ENCODE assay signal across 1 cellular context in the genomic region with DNA sequence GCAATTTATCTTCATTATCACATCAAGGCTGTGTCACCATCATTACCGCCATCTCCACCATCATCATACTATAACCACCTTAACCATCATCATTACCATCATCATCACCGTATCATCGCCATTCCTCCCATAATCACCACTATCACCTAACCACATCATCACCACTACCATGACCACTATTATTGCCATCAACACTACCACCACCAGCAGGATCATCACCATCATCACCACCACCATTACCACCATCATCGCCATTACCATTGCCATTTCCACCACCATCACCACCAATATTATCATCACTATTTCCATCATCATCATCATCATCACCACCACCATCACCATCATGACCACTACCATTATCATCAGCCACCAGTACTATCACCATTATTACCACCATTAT.
TF ChIP-seq lines count a peak whose summit lies in the region.

No MANE protein-coding gene starts in this region.

TF ChIP-seq in H1, 55 proteins besides CTCF, POLR2A, EP300 and RAD21:
- TF ChIP-seq TCF12 (IDR thresholded peaks at IDR 0.05; ENCODE audit: low read depth, low read length), result no peak
- TF ChIP-seq CTBP2 (IDR thresholded peaks at IDR 0.05; ENCODE audit: borderline replicate concordance, insufficient read depth, insufficient read length, low read length), result no peak
- no peak for TF ChIP-seq SAP30 (IDR thresholded peaks at IDR 0.05; ENCODE audit: insufficient read depth, insufficient replicate concordance, low read length)
- TF ChIP-seq RFX5 (IDR thresholded peaks at IDR 0.05; ENCODE audit: borderline replicate concordance, low read depth, low read length), result no peak
- no peak for TF ChIP-seq ZNF274 (IDR thresholded peaks at IDR 0.05; ENCODE audit: borderline replicate concordance, extremely low read depth, low read length)
- TF ChIP-seq JUND (IDR thresholded peaks at IDR 0.05; ENCODE audit: low read length), result no peak
- no peak for TF ChIP-seq BRCA1 (IDR thresholded peaks at IDR 0.05; ENCODE audit: low read depth, low read length)
- TF ChIP-seq SIRT6 (IDR thresholded peaks at IDR 0.05; ENCODE audit: low read length), result no peak
- TF ChIP-seq, protein P1, sequence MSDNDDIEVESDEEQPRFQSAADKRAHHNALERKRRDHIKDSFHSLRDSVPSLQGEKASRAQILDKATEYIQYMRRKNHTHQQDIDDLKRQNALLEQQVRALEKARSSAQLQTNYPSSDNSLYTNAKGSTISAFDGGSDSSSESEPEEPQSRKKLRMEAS (IDR thresholded peaks at IDR 0.05), result no peak
- TF ChIP-seq CBX5 (IDR thresholded peaks at IDR 0.05; ENCODE audit: low read depth, low read length), result no peak
- TF ChIP-seq YY1 (IDR thresholded peaks at IDR 0.05; ENCODE audit: low read depth, low read length), result no peak
- TF ChIP-seq HDAC6 (IDR thresholded peaks at IDR 0.05; ENCODE audit: low read depth, low read length), result no peak
- no peak for TF ChIP-seq POLR2AphosphoS5 (IDR thresholded peaks at IDR 0.05; ENCODE audit: low read depth, low read length)
- TF ChIP-seq NRF1 (IDR thresholded peaks at IDR 0.05; ENCODE audit: low read depth, low read length), result no peak
- TF ChIP-seq SP2 (IDR thresholded peaks at IDR 0.05; ENCODE audit: low read length), result no peak
